In genomic region chr10:37895674-37896073, GRCh38 we compare ENCODE assay signal across 25 cellular contexts. TPM values are rescaled to one million over a fixed set of nuclear protein-coding genes. Genes with fewer than 3 reads are reported as not detected.
A peak's percentile ranks its signal among the peaks of the same experiment; 100 is the strongest.
DNase-seq lines count a peak whose midpoint lies in the region; ATAC-seq, FAIRE-seq and TF ChIP-seq lines count a peak whose summit lies in the region.
"Had no signal": no experiment of that assay in that cellular context is flagged by ENCODE, and none has a peak within 500 bp of the region (broad histone marks: within the 10 kb centered on the region; RNA-seq: fewer than 3 reads in every experiment).

No MANE protein-coding gene starts in this region.

- H3K9me3 ChIP-seq in adipocyte (ENCODE audit: control insufficient read depth, low read length): peaks cover 47% of the 10 kb centered on the region
- peaks cover 46 to 52% of the 10 kb centered on the region in 2 experiments for H3K9me3 ChIP-seq in H1 (ENCODE audit: insufficient read depth in 2 of 2, low read depth in 1 of 2, low read length in 1 of 2)
- H3K9me3 ChIP-seq in subcutaneous abdominal adipose tissue (ENCODE audit: control insufficient read depth in 5 of 5, low read length in 5 of 5): peaks cover 17 to 40% (median 37%) of the 10 kb centered on the region in 5 donors
- H3K9me3 ChIP-seq in Karpas-422 (ENCODE audit: low read length): peaks cover 24% of the 10 kb centered on the region

- no peak overlapping the region for H2AK5ac ChIP-seq in H1 (ENCODE audit: low read depth, low read length)
- no peak overlapping the region for H2AK5ac ChIP-seq in mesendoderm (ENCODE audit: low read length)

- H4K5ac ChIP-seq in H1 (ENCODE audit: insufficient read length, low read depth, low read length): no peak overlapping the region
- H4K5ac ChIP-seq in mesendoderm (ENCODE audit: low read length): no peak overlapping the region

- no peak overlapping the region for H3K4me3 Mint-ChIP-seq in activated naive CD8-positive, alpha-beta T cell treated with anti-CD3 and anti-CD28 coated beads for 36 hours
- no peak overlapping the region for H3K4me3 Mint-ChIP-seq in activated naive CD8-positive, alpha-beta T cell treated with anti-CD3 and anti-CD28 coated beads, Interleukin-2, amount 50 U/mL, for 24 hours
- H3K4me3 Mint-ChIP-seq: B cell; CD4-positive, alpha-beta T cell; CD8-positive, alpha-beta T cell had no signal

- H3K27ac Mint-ChIP-seq in activated naive CD8-positive, alpha-beta T cell treated with anti-CD3 and anti-CD28 coated beads for 36 hours: no peak overlapping the region
- H3K27ac Mint-ChIP-seq in activated naive CD8-positive, alpha-beta T cell treated with anti-CD3 and anti-CD28 coated beads, Interleukin-2, amount 50 U/mL, for 24 hours: no peak overlapping the region
- H3K27ac Mint-ChIP-seq: B cell; CD4-positive, alpha-beta T cell; CD8-positive, alpha-beta T cell had no signal

- H3K4me1 ChIP-seq in adipocyte (ENCODE audit: control insufficient read depth, insufficient read depth, low read length) (no peaks in the 10 kb centered on the region), H1 (replicated peaks in 1 of 4; ENCODE audit: control insufficient read depth in 3 of 4, insufficient read depth in 4 of 4, low read length in 3 of 4) (no peaks in the 10 kb centered on the region), mesendoderm (ENCODE audit: control insufficient read depth, low read depth, low read length) (no peaks in the 10 kb centered on the region), subcutaneous abdominal adipose tissue (ENCODE audit: control insufficient read depth in 5 of 5, insufficient read depth in 5 of 5, low read length in 5 of 5) (peaks cover 0 to 7% (median 0%) of the 10 kb centered on the region in 5 donors), Karpas-422 (ENCODE audit: low read length) (no peaks in the 10 kb centered on the region)
- H3K4me1 ChIP-seq: BLaER1 treated with 17β-estradiol and CSF1 and Interleukin-3, amounts not matched to agents 10 nM and 100 nM; Caco-2 had no signal

- H2AFZ ChIP-seq in H1 (ENCODE audit: low read length): no peak overlapping the region
- H2AFZ ChIP-seq in Karpas-422 (ENCODE audit: low read length): no peak overlapping the region

- H2BK120ac ChIP-seq in H1 (replicated peaks; ENCODE audit: low read depth, low read length): no peak overlapping the region
- H2BK120ac ChIP-seq in mesendoderm (ENCODE audit: low read depth, low read length): no peak overlapping the region

- H3K56ac ChIP-seq in H1 (replicated peaks; ENCODE audit: insufficient read length, low read depth, low read length) (no peak overlapping the region), mesendoderm (ENCODE audit: low read length) (no peak overlapping the region)

- H3K9me3 Mint-ChIP-seq in activated naive CD8-positive, alpha-beta T cell treated with anti-CD3 and anti-CD28 coated beads for 36 hours: peaks cover 35% of the 10 kb centered on the region
- H3K9me3 Mint-ChIP-seq in activated naive CD8-positive, alpha-beta T cell treated with anti-CD3 and anti-CD28 coated beads, Interleukin-2, amount 50 U/mL, for 24 hours: peaks cover 49% of the 10 kb centered on the region

- no peaks in the 10 kb centered on the region for H3K79me1 ChIP-seq in H1 (ENCODE audit: low read depth, low read length)
- no peaks in the 10 kb centered on the region for H3K79me1 ChIP-seq in mesendoderm (ENCODE audit: low read length)

- H2BK5ac ChIP-seq in H1 (ENCODE audit: low read depth, low read length) (no peak overlapping the region), mesendoderm (ENCODE audit: low read length) (no peak overlapping the region)

- H3K36me3 ChIP-seq in adipocyte (ENCODE audit: control insufficient read depth, insufficient read depth, low read length, severe bottlenecking) (no peaks in the 10 kb centered on the region), H1 (ENCODE audit: control insufficient read depth in 2 of 4, insufficient read depth in 4 of 4, low read length in 3 of 4) (no peaks in the 10 kb centered on the region), mesendoderm (ENCODE audit: control insufficient read depth, insufficient read depth, low read length) (no peaks in the 10 kb centered on the region), subcutaneous abdominal adipose tissue (ENCODE audit: control insufficient read depth in 5 of 5, insufficient read depth in 5 of 5, low read length in 5 of 5) (no peaks in the 10 kb centered on the region), Karpas-422 (ENCODE audit: insufficient read depth, low read length) (no peaks in the 10 kb centered on the region)
- H3K36me3 ChIP-seq: BLaER1 treated with 17β-estradiol and CSF1 and Interleukin-3, amounts not matched to agents 10 nM and 100 nM had no signal

- H3K18ac ChIP-seq in H1 (ENCODE audit: extremely low read depth, low read length) (no peak overlapping the region), mesendoderm (ENCODE audit: low read length) (no peak overlapping the region)

- H3K36me3 Mint-ChIP-seq in activated naive CD8-positive, alpha-beta T cell treated with anti-CD3 and anti-CD28 coated beads for 36 hours: peaks cover 19% of the 10 kb centered on the region
- peaks cover 19% of the 10 kb centered on the region for H3K36me3 Mint-ChIP-seq in activated naive CD8-positive, alpha-beta T cell treated with anti-CD3 and anti-CD28 coated beads, Interleukin-2, amount 50 U/mL, for 24 hours (ENCODE audit: low read depth)

- no peaks in the 10 kb centered on the region for H3K27me3 Mint-ChIP-seq in activated naive CD8-positive, alpha-beta T cell treated with anti-CD3 and anti-CD28 coated beads for 36 hours
- peaks cover 3% of the 10 kb centered on the region for H3K27me3 Mint-ChIP-seq in activated naive CD8-positive, alpha-beta T cell treated with anti-CD3 and anti-CD28 coated beads, Interleukin-2, amount 50 U/mL, for 24 hours
- H3K27me3 Mint-ChIP-seq: B cell; CD4-positive, alpha-beta T cell had no signal

- H3K79me2 ChIP-seq in H1 (ENCODE audit: control insufficient read depth in 1 of 2, insufficient read depth in 2 of 2, low read length in 2 of 2) (no peaks in the 10 kb centered on the region), mesendoderm (ENCODE audit: control insufficient read depth, insufficient read depth, low read length) (no peaks in the 10 kb centered on the region), Karpas-422 (ENCODE audit: low read length) (no peaks in the 10 kb centered on the region)

- POLR2A ChIA-PET in H1 (lab: Charles Lee; ENCODE audit: partially characterized antibody): no interaction called here

- H3K27ac ChIP-seq in H1 (ENCODE audit: low read depth, low read length) (no peak overlapping the region), mesendoderm (ENCODE audit: low read depth, low read length) (no peak overlapping the region), subcutaneous abdominal adipose tissue (ENCODE audit: low read depth, low read length) (no peak overlapping the region), Karpas-422 (ENCODE audit: low read length) (no peak overlapping the region)
- H3K27ac ChIP-seq: BLaER1 treated with 17β-estradiol and CSF1 and Interleukin-3, amounts not matched to agents 10 nM and 100 nM; C4-2B had no signal

- H3K4me3 ChIP-seq in adipocyte (ENCODE audit: low read length) (peak overlapping the region; percentile 9), H1 (ENCODE audit: extremely low read depth in 1 of 4, insufficient read depth in 2 of 4, low read depth in 3 of 4, low read length in 4 of 4) (no peak overlapping the region), mesendoderm (ENCODE audit: low read length) (no peak overlapping the region), subcutaneous abdominal adipose tissue (ENCODE audit: low read depth in 1 of 5, low read length in 5 of 5) (peak overlapping the region in 3 of 5 donors; percentile 13 to 43 (median 27)), Karpas-422 (ENCODE audit: low read length) (no peak overlapping the region; the same call in 1 of the 2 replicates)
- H3K4me3 ChIP-seq: BLaER1 treated with 17β-estradiol and CSF1 and Interleukin-3, amounts not matched to agents 10 nM and 100 nM had no signal

- no peaks in the 10 kb centered on the region for H4K20me1 ChIP-seq in H1 (replicated peaks in 1 of 2; ENCODE audit: control insufficient read depth in 1 of 2, insufficient read depth in 2 of 2, low read length in 2 of 2)
- H4K20me1 ChIP-seq in Karpas-422 (ENCODE audit: insufficient read depth, low read depth, low read length): no peaks in the 10 kb centered on the region
- H4K20me1 ChIP-seq: BLaER1 treated with 17β-estradiol and CSF1 and Interleukin-3, amounts not matched to agents 10 nM and 100 nM had no signal

- no peak overlapping the region for H2BK12ac ChIP-seq in H1 (ENCODE audit: low read depth, low read length)

- no peak overlapping the region for H3K14ac ChIP-seq in H1 (ENCODE audit: insufficient read length)

- H3K9me2 ChIP-seq in Karpas-422 (replicated peaks; ENCODE audit: insufficient read depth, low read length): no peaks in the 10 kb centered on the region

- H3K4me2 ChIP-seq in H1 (ENCODE audit: insufficient read depth in 1 of 2, low read depth in 2 of 2, low read length in 2 of 2) (no peak overlapping the region), mesendoderm (ENCODE audit: low read length) (no peak overlapping the region), Karpas-422 (ENCODE audit: low read depth, low read length, poor library complexity, severe bottlenecking) (no peak overlapping the region)
- H3K4me2 ChIP-seq: BLaER1 treated with 17β-estradiol and CSF1 and Interleukin-3, amounts not matched to agents 10 nM and 100 nM had no signal

- TF ChIP-seq EP300 in H1 (IDR thresholded peaks at IDR 0.05; ENCODE audit: borderline replicate concordance in 1 of 2, low read depth in 2 of 2, low read length in 2 of 2): no peak

- DNase-seq in adipocyte (ENCODE audit: low read depth) (no peak), H1 (ENCODE audit: low read depth in 1 of 2, low spot score in 2 of 2) (no peak), mesendoderm (peak; percentile 1), Karpas-422 (no peak)
- DNase-seq in activated naive CD8-positive, alpha-beta T cell treated with anti-CD3 and anti-CD28 coated beads for 36 hours: no peak
- no peak for DNase-seq in activated naive CD8-positive, alpha-beta T cell treated with anti-CD3 and anti-CD28 coated beads, Interleukin-2, amount 50 U/mL, for 24 hours
- DNase-seq: 8988T; ACHN; AML-193; Caco-2; Calu3; CD4-positive, alpha-beta T cell; CD8-positive, alpha-beta T cell; DMS79 treated with DMSO at 0.1 percent for 48 hours; GF-D8 had no signal

- H3K4ac ChIP-seq in H1 (replicated peaks; ENCODE audit: insufficient read length, low read depth, low read length): no peak overlapping the region
- H3K4ac ChIP-seq in mesendoderm (ENCODE audit: low read depth, low read length): no peak overlapping the region

- H3K4me1 Mint-ChIP-seq in activated naive CD8-positive, alpha-beta T cell treated with anti-CD3 and anti-CD28 coated beads for 36 hours: no peaks in the 10 kb centered on the region
- no peaks in the 10 kb centered on the region for H3K4me1 Mint-ChIP-seq in activated naive CD8-positive, alpha-beta T cell treated with anti-CD3 and anti-CD28 coated beads, Interleukin-2, amount 50 U/mL, for 24 hours
- H3K4me1 Mint-ChIP-seq: B cell had no signal

- no peak for TF ChIP-seq CTCF in H1 (IDR thresholded peaks at IDR 0.05; ENCODE audit: control extremely low read depth in 1 of 3, insufficient read depth in 1 of 3, low read depth in 1 of 3, low read length in 3 of 3)

- no peaks in the 10 kb centered on the region for H3K23me2 ChIP-seq in H1 (ENCODE audit: low read depth, low read length)

- H4K8ac ChIP-seq in H1 (ENCODE audit: extremely low read depth, insufficient read depth, low read length) (no peak overlapping the region), mesendoderm (ENCODE audit: low read depth, low read length) (no peak overlapping the region)

- 75% methylated on average over 3 of the region's 3 CpGs; no CpG with 5 or more reads in 1 of the 2 experiments for WGBS in H1 (ENCODE audit: extremely low coverage in 1 of 2, insufficient coverage in 1 of 2, insufficient read length in 1 of 2, insufficient replicate concordance in 2 of 2, low coverage in 1 of 2, low lambda C conversion rate in 2 of 2, missing lambda C conversion rate in 1 of 2), 2 experiments
- no CpG with 5 or more reads among the region's 3 CpGs for WGBS in mesendoderm (ENCODE audit: extremely low coverage, insufficient coverage, low lambda C conversion rate)

- H3K27me3 ChIP-seq in adipocyte (replicated peaks; ENCODE audit: control insufficient read depth, insufficient read depth, low read length) (no peaks in the 10 kb centered on the region), H1 (replicated peaks in 1 of 4; ENCODE audit: control insufficient read depth in 3 of 4, extremely low read depth in 1 of 4, insufficient read depth in 3 of 4, low read length in 3 of 4) (no peaks in the 10 kb centered on the region), mesendoderm (ENCODE audit: insufficient read depth, low read length, poor library complexity) (no peaks in the 10 kb centered on the region), subcutaneous abdominal adipose tissue (ENCODE audit: control insufficient read depth in 5 of 5, insufficient read depth in 4 of 5, low read length in 5 of 5) (no peaks in the 10 kb centered on the region), Karpas-422 (ENCODE audit: low read length) (no peaks in the 10 kb centered on the region)
- H3K27me3 ChIP-seq: BLaER1 treated with 17β-estradiol and CSF1 and Interleukin-3, amounts not matched to agents 10 nM and 100 nM had no signal

- FAIRE-seq in H1 (lab: Jason Lieb, UNC): no peak
- FAIRE-seq: A204.1, D721Med, G401.6, GM12891, GM19239 had no signal

- no peak overlapping the region for H4K91ac ChIP-seq in H1 (replicated peaks; ENCODE audit: insufficient read length, low read length)

- no peak for TF ChIP-seq POLR2A in H1 (IDR thresholded peaks at IDR 0.05; ENCODE audit: control extremely low read depth in 1 of 2, low read depth in 2 of 2, low read length in 2 of 2)

- H2BK20ac ChIP-seq in H1 (ENCODE audit: low read length): no peak overlapping the region

- H3K23ac ChIP-seq in H1 (ENCODE audit: insufficient read length) (no peak overlapping the region), mesendoderm (ENCODE audit: low read length) (no peak overlapping the region)

- H2BK15ac ChIP-seq in H1 (ENCODE audit: low read length) (no peak overlapping the region), mesendoderm (replicated peaks; ENCODE audit: low read depth) (no peak overlapping the region)

- no peak overlapping the region for H3K9ac ChIP-seq in adipocyte (ENCODE audit: low read length)
- H3K9ac ChIP-seq in H1 (replicated peaks in 1 of 4; ENCODE audit: extremely low read depth in 1 of 4, low read depth in 3 of 4, low read length in 3 of 4): no peak overlapping the region
- H3K9ac ChIP-seq in mesendoderm (ENCODE audit: low read length): no peak overlapping the region
- peak overlapping the region in 1 of 5 donors; percentile 43 for H3K9ac ChIP-seq in subcutaneous abdominal adipose tissue (ENCODE audit: low read length in 5 of 5)
- no peak overlapping the region for H3K9ac ChIP-seq in Karpas-422 (ENCODE audit: low read length)
- H3K9ac ChIP-seq: BLaER1 treated with 17β-estradiol and CSF1 and Interleukin-3, amounts not matched to agents 10 nM and 100 nM had no signal

- CTCF ChIA-PET in H1 (lab: Charles Lee; ENCODE audit: partially characterized antibody): no interaction called here

- no peak for TF ChIP-seq RAD21 in H1 (IDR thresholded peaks at IDR 0.05 in 1 of 2, conservative IDR thresholded peaks at IDR 0.05 in 1 of 2; ENCODE audit: low read depth in 2 of 2, low read length in 2 of 2)

- ATAC-seq in HG03045 (IDR thresholded peaks at IDR 0.05; ENCODE audit: unreplicated experiment): no peak
- ATAC-seq in activated naive CD8-positive, alpha-beta T cell treated with anti-CD3 and anti-CD28 coated beads, Interleukin-2, amount 50 U/mL, for 24 hours: no peak
- ATAC-seq: CD8-positive, alpha-beta T cell had no signal

RNA-seq across cellular contexts. Expression of gene ZNF248, which starts 38.3 kb away (rescaled TPM):
- total RNA-seq in H1 (2021; fragmentation: NEBNext Ultra II Directional; extraction: Animal tissue kit (Norgen Biotek cat#: 25700)): 9.1 and 9.7 TPM in 2 replicates
- polyA plus RNA-seq in H1 (2011; rRNA removed): not detected in 2 replicates
- not detected for polyA plus RNA-seq in H1 (2011; cell fraction: cytosol; rRNA removed)
- not detected for polyA plus RNA-seq in H1 (2011; cell fraction: nucleus; rRNA removed)
- polyA plus RNA-seq in H1 (2012, experiment 1 of 2): not detected in 4 replicates
- not detected for polyA plus RNA-seq in H1 (2012, experiment 2 of 2)
- polyA plus RNA-seq in H1 (2013, experiment 1 of 2): 7.2 TPM
- polyA plus RNA-seq in H1 (2013, experiment 2 of 2): 6.5 TPM
- not detected in 2 replicates for polyA minus RNA-seq in H1 (2011; rRNA and poly(A)+ RNA removed)
- polyA minus RNA-seq in H1 (2011; cell fraction: cytosol; rRNA and poly(A)+ RNA removed): not detected
- not detected for polyA minus RNA-seq in H1 (2011; cell fraction: nucleus; rRNA and poly(A)+ RNA removed)
- polyA plus RNA-seq in mesendoderm (2013, experiment 1 of 2): 3.9 TPM
- 4.6 TPM for polyA plus RNA-seq in mesendoderm (2013, experiment 2 of 2)
- 1 to 10 TPM; 5.4 to 5.5 TPM for total RNA-seq in activated naive CD8-positive, alpha-beta T cell treated with anti-CD3 and anti-CD28 coated beads for 36 hours
- 17.7 and 27.6 TPM in 2 replicates for total RNA-seq in Karpas-422 (2014; rRNA removed; shearing (Covaris generic); ENCODE audit: low replicate concordance)

Comparison
In these comparisons a context has a peak if more than half of its experiments do, and no peak if none do; other contexts are left out.
1. H3K4me3 ChIP-seq: peak in adipocyte (single experiment) and subcutaneous abdominal adipose tissue (3 of 5); none in H1 (0 of 4), mesendoderm (single experiment) and Karpas-422 (single experiment).